Comparison of ENCODE assay signal across 13 cellular contexts in genomic region chr2:69567157-69567908, GRCh38.
DNase-seq lines count a peak whose midpoint lies in the region; ATAC-seq, FAIRE-seq and TF ChIP-seq lines count a peak whose summit lies in the region.
"Had no signal": no experiment of that assay in that cellular context is flagged by ENCODE, and none has a peak within 500 bp of the region (broad histone marks: within the 10 kb centered on the region; RNA-seq: fewer than 3 reads in every experiment).

No MANE protein-coding gene starts in this region.

- H3K36me3 Mint-ChIP-seq in activated T-cell treated with anti-CD3 and anti-CD28 coated beads, Interleukin-2, amount 50 U/mL, for 24 hours (ENCODE audit: low read depth) = peaks cover 6% of the 10 kb centered on the region

- 61 to 68% (median 61%) methylated on average over 3 of the region's 3 CpGs for WGBS in heart left ventricle, 4 donors

- no peaks in the 10 kb centered on the region for H3K9me3 Mint-ChIP-seq in activated T-cell treated with anti-CD3 and anti-CD28 coated beads, Interleukin-2, amount 50 U/mL, for 24 hours
- no peaks in the 10 kb centered on the region for H3K9me3 Mint-ChIP-seq in stimulated activated naive CD8-positive, alpha-beta T cell treated with anti-CD3 and anti-CD28 coated beads, Interleukin-15, amount 100 ng/mL, for 72 hours

- ATAC-seq in heart left ventricle = peak; percentile 56 to 81 (median 66)
- ATAC-seq in stimulated activated naive CD8-positive, alpha-beta T cell treated with anti-CD3 and anti-CD28 coated beads, Interleukin-15, amount 100 ng/mL, for 72 hours = peak; percentile 53
- ATAC-seq in GM21717 (IDR thresholded peaks at IDR 0.05; ENCODE audit: unreplicated experiment) = no peak

- H3K27ac Mint-ChIP-seq in activated T-cell treated with anti-CD3 and anti-CD28 coated beads, Interleukin-2, amount 50 U/mL, for 24 hours = peak overlapping the region; percentile 85
- no peak overlapping the region for H3K27ac Mint-ChIP-seq in stimulated activated naive CD8-positive, alpha-beta T cell treated with anti-CD3 and anti-CD28 coated beads, Interleukin-15, amount 100 ng/mL, for 72 hours

- intact Hi-C loops in heart left ventricle (cut with DNase I) = loop anchor here in 4 of 10 donors (5.0 to 10.0 kb wide), 5 partner anchors 67 to 267 kb away; partner anchors contain the start of genes GMCL1 (in 2 of the 4) and AAK1 (in 1 of the 4)

- no peak overlapping the region for H3K4me3 ChIP-seq in heart left ventricle
- H3K4me3 ChIP-seq: sigmoid colon, SK-N-MC had no signal

- H3K27ac ChIP-seq in heart left ventricle = peak overlapping the region in 10 of 12 donors; percentile 4 to 71 (median 56)
- H3K27ac ChIP-seq: sigmoid colon, SK-N-MC had no signal

- no peak for DNase-seq in activated T-cell treated with anti-CD3 and anti-CD28 coated beads, Interleukin-2, amount 50 U/mL, for 24 hours
- DNase-seq in activated T-cell treated with anti-CD3 and anti-CD28 coated beads for 4 hours = no peak
- peak; percentile 52 for DNase-seq in SW480 (ENCODE audit: low spot score)
- DNase-seq in heart left ventricle = no peak
- no peak for DNase-seq in stimulated activated naive CD8-positive, alpha-beta T cell treated with anti-CD3 and anti-CD28 coated beads, Interleukin-15, amount 100 ng/mL, for 72 hours
- no peak for DNase-seq in GM12892 (ENCODE audit: insufficient read length)
- no peak for DNase-seq in NCI-H1930 (lab: John Stamatoyannopoulos, UW)
- DNase-seq: left cardiac atrium, NCI-H1694, sigmoid colon had no signal

- peaks cover 0 to 88% (median 56%) of the 10 kb centered on the region in 12 donors for H3K4me1 ChIP-seq in heart left ventricle

- H3K36me3 ChIP-seq in heart left ventricle = peaks cover 0 to 4% (median 0%) of the 10 kb centered on the region in 9 donors
- H3K36me3 ChIP-seq: sigmoid colon had no signal

- H3K4me3 Mint-ChIP-seq in activated T-cell treated with anti-CD3 and anti-CD28 coated beads, Interleukin-2, amount 50 U/mL, for 24 hours = no peak overlapping the region
- H3K4me3 Mint-ChIP-seq in stimulated activated naive CD8-positive, alpha-beta T cell treated with anti-CD3 and anti-CD28 coated beads, Interleukin-15, amount 100 ng/mL, for 72 hours = peak overlapping the region; percentile 5 to 13

- H3K27me3 Mint-ChIP-seq in activated T-cell treated with anti-CD3 and anti-CD28 coated beads, Interleukin-2, amount 50 U/mL, for 24 hours = no peaks in the 10 kb centered on the region
- no peaks in the 10 kb centered on the region for H3K27me3 Mint-ChIP-seq in stimulated activated naive CD8-positive, alpha-beta T cell treated with anti-CD3 and anti-CD28 coated beads, Interleukin-15, amount 100 ng/mL, for 72 hours

- TF ChIP-seq CTCF in heart left ventricle (IDR thresholded peaks at IDR 0.05) = no peak

- no peaks in the 10 kb centered on the region for H3K9me3 ChIP-seq in heart left ventricle
- H3K9me3 ChIP-seq: sigmoid colon had no signal

- no peak for FAIRE-seq in GM12892 (lab: Jason Lieb, UNC)
- FAIRE-seq: endometrium had no signal

- no peaks in the 10 kb centered on the region for H3K27me3 ChIP-seq in heart left ventricle
- H3K27me3 ChIP-seq: sigmoid colon had no signal

- TF ChIP-seq POLR2A in heart left ventricle (IDR thresholded peaks at IDR 0.05) = no peak
- TF ChIP-seq POLR2A in GM12892 (IDR thresholded peaks at IDR 0.05; ENCODE audit: low read depth, low read length) = no peak

- H3K4me1 Mint-ChIP-seq in activated T-cell treated with anti-CD3 and anti-CD28 coated beads, Interleukin-2, amount 50 U/mL, for 24 hours (ENCODE audit: low read depth) = peaks cover 90% of the 10 kb centered on the region
- H3K4me1 Mint-ChIP-seq in stimulated activated naive CD8-positive, alpha-beta T cell treated with anti-CD3 and anti-CD28 coated beads, Interleukin-15, amount 100 ng/mL, for 72 hours = peaks cover 97% of the 10 kb centered on the region
